In the genomic region with DNA sequence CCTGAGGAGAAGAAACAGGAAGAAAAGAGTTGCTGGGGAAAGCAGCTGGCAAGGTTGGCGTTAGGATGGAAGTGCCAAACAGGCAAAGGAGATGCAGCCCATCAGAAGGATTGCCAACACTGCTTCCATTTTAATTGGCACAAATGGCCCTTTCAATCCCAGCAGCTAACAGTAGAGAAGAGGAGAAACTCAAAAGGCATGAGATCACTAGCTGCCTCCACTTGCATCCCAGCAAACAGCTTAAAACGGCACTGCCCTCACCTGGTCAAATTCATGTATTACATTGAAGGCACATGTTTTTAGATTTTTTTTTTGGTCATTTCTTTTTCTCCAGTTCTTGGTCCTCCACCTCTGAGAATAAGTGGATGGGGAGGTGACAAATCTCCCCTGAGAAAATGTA, we compare ENCODE assay signal across 8 cellular contexts. TPM values are rescaled to one million over a fixed set of nuclear protein-coding genes. Genes with fewer than 3 reads are reported as not detected.
DNase-seq lines count a peak whose midpoint lies in the region; ATAC-seq lines count a peak whose summit lies in the region.

No MANE protein-coding gene starts in this region.

- CTCF ChIA-PET in activated CD4-positive, alpha-beta memory T cell treated with anti-CD3 and anti-CD28 coated beads for 36 hours (lab: Charles Lee) = interaction anchor here (0.6 to 2.1 kb wide), 21 partner anchors 9 to 284 kb away, joined by 3 to 18 read pairs (median 5); partner anchors contain the start of gene CXCR3

- POLR2A ChIA-PET in activated CD4-positive, alpha-beta memory T cell treated with anti-CD3 and anti-CD28 coated beads for 36 hours (lab: Charles Lee) = interaction anchor here (0.7 kb wide), 1 partner anchor 470 kb away, joined by 3 read pairs; no protein-coding TSS in a partner anchor

- DNase-seq in AG20443 (ENCODE audit: low spot score) (peak; percentile 56), NCI-H446 treated with DMSO at 0.1 percent for 48 hours (lab: John Stamatoyannopoulos, UW) (peak; percentile 5)
- DNase-seq in activated CD4-positive, alpha-beta memory T cell treated with anti-CD3 and anti-CD28 coated beads for 36 hours = peak; percentile 59
- DNase-seq in natural killer cell treated with Interleukin-12 subunit alpha and Interleukin-12 subunit beta and Interleukin-15 and Interleukin-18, amount 100 ng/mL, for 72 hours (ENCODE audit: low spot score) = peak; percentile 65

- H3K4me3 Mint-ChIP-seq in activated CD4-positive, alpha-beta memory T cell treated with anti-CD3 and anti-CD28 coated beads for 36 hours = no peak overlapping the region
- no peak overlapping the region for H3K4me3 Mint-ChIP-seq in natural killer cell treated with Interleukin-12 subunit alpha and Interleukin-12 subunit beta and Interleukin-15 and Interleukin-18, amount 100 ng/mL, for 72 hours

- no peak overlapping the region for H3K27ac Mint-ChIP-seq in activated CD4-positive, alpha-beta memory T cell treated with anti-CD3 and anti-CD28 coated beads for 36 hours
- no peak overlapping the region for H3K27ac Mint-ChIP-seq in natural killer cell treated with Interleukin-12 subunit alpha and Interleukin-12 subunit beta and Interleukin-15 and Interleukin-18, amount 100 ng/mL, for 72 hours

- peaks cover 5% of the 10 kb centered on the region for H3K4me1 Mint-ChIP-seq in activated CD4-positive, alpha-beta memory T cell treated with anti-CD3 and anti-CD28 coated beads for 36 hours (ENCODE audit: low read depth)
- peaks cover 0 to 3% of the 10 kb centered on the region in 2 donors for H3K4me1 Mint-ChIP-seq in natural killer cell treated with Interleukin-12 subunit alpha and Interleukin-12 subunit beta and Interleukin-15 and Interleukin-18, amount 100 ng/mL, for 72 hours (ENCODE audit: low read depth in 2 of 2)

- no peaks in the 10 kb centered on the region for H3K27me3 Mint-ChIP-seq in activated CD4-positive, alpha-beta memory T cell treated with anti-CD3 and anti-CD28 coated beads for 36 hours
- peaks cover 0 to 8% of the 10 kb centered on the region in 2 donors for H3K27me3 Mint-ChIP-seq in natural killer cell treated with Interleukin-12 subunit alpha and Interleukin-12 subunit beta and Interleukin-15 and Interleukin-18, amount 100 ng/mL, for 72 hours

- ATAC-seq in GM18502 (IDR thresholded peaks at IDR 0.05; ENCODE audit: poor library complexity, unreplicated experiment) (peak; percentile 66), esophagus mucosa (peak; percentile 65), HG02798 (IDR thresholded peaks at IDR 0.05; ENCODE audit: poor library complexity, unreplicated experiment) (no peak), HG03469 (IDR thresholded peaks at IDR 0.05; ENCODE audit: unreplicated experiment) (no peak)
- peak in 1 of 2 donors; percentile 61 for ATAC-seq in natural killer cell treated with Interleukin-12 subunit alpha and Interleukin-12 subunit beta and Interleukin-15 and Interleukin-18, amount 100 ng/mL, for 72 hours

- H3K36me3 Mint-ChIP-seq in activated CD4-positive, alpha-beta memory T cell treated with anti-CD3 and anti-CD28 coated beads for 36 hours = no peaks in the 10 kb centered on the region
- H3K36me3 Mint-ChIP-seq in natural killer cell treated with Interleukin-12 subunit alpha and Interleukin-12 subunit beta and Interleukin-15 and Interleukin-18, amount 100 ng/mL, for 72 hours = no peaks in the 10 kb centered on the region

- intact Hi-C loops in activated CD4-positive, alpha-beta memory T cell treated with anti-CD3 and anti-CD28 coated beads for 36 hours (cut with micrococcal nuclease) = loop anchor here (5.0 kb wide), 1 partner anchor 680 kb away; no protein-coding TSS in a partner anchor

- H3K9me3 Mint-ChIP-seq in activated CD4-positive, alpha-beta memory T cell treated with anti-CD3 and anti-CD28 coated beads for 36 hours = no peaks in the 10 kb centered on the region
- no peaks in the 10 kb centered on the region for H3K9me3 Mint-ChIP-seq in natural killer cell treated with Interleukin-12 subunit alpha and Interleukin-12 subunit beta and Interleukin-15 and Interleukin-18, amount 100 ng/mL, for 72 hours

RNA-seq across cellular contexts. Expression of gene CXCR3, which starts 34.1 kb away (rescaled TPM):
- total RNA-seq in activated CD4-positive, alpha-beta memory T cell treated with anti-CD3 and anti-CD28 coated beads for 36 hours = 10 to 100 TPM; 28.5 to 31.1 TPM
- not detected for total RNA-seq in esophagus mucosa
- 10 to 100 TPM in 1 of 2 donors, 1 to 10 TPM in 1; 2.7 to 14.8 TPM for total RNA-seq in natural killer cell treated with Interleukin-12 subunit alpha and Interleukin-12 subunit beta and Interleukin-15 and Interleukin-18, amount 100 ng/mL, for 72 hours

Comparison
In these comparisons a context has a peak if more than half of its experiments do, and no peak if none do; other contexts are left out.
1. DNase-seq: peak in every context shown above with its lines; median percentile 65 in natural killer cell treated with Interleukin-12 subunit alpha and Interleukin-12 subunit beta and Interleukin-15 and Interleukin-18, amount 100 ng/mL, for 72 hours; 59 in activated CD4-positive, alpha-beta memory T cell treated with anti-CD3 and anti-CD28 coated beads for 36 hours; 56 in AG20443; 5 in NCI-H446 treated with DMSO at 0.1 percent for 48 hours.
2. ATAC-seq: peak in GM18502 (single experiment) and esophagus mucosa (single experiment); none in HG02798 (single experiment) and HG03469 (single experiment).